Comparison of ENCODE assay signal across 24 cellular contexts in genomic region chr4:125428832-125429231, GRCh38.
"Had no signal": no experiment of that assay in that cellular context is flagged by ENCODE, and none has a peak within 500 bp of the region (broad histone marks: within the 10 kb centered on the region; RNA-seq: fewer than 3 reads in every experiment).

No MANE protein-coding gene starts in this region.

- H3K4me1 ChIP-seq: esophagus muscularis mucosa, gastrocnemius medialis, left lung, lower lobe of right lung had no signal

- DNase-seq: dermis blood vessel endothelial cell; dorsolateral prefrontal cortex; effector CD4-positive, alpha-beta T cell; effector memory CD4-positive, alpha-beta T cell; foreskin fibroblast; foreskin melanocyte; gastrocnemius medialis; glutamatergic neuron; head of caudate nucleus; heart right ventricle; hippocampal formation; left cardiac atrium; left lung; left ventricle myocardium superior; lower lobe of right lung; mesenchymal stem cell; mucosa of descending colon; naive B cell had no signal

- H3K27ac ChIP-seq: coronary artery, dorsolateral prefrontal cortex, esophagus muscularis mucosa, gastrocnemius medialis, heart right ventricle, left lung, lower lobe of right lung had no signal

- H3K4me3 ChIP-seq: coronary artery, dorsolateral prefrontal cortex, esophagus muscularis mucosa, gastrocnemius medialis, heart right ventricle, left lung, lower lobe of right lung, mucosa of descending colon had no signal

- FAIRE-seq: colon, endothelial cell of umbilical vein, islet of Langerhans, keratinocyte had no signal

- H3K27me3 ChIP-seq: dorsolateral prefrontal cortex, esophagus muscularis mucosa, gastrocnemius medialis, heart right ventricle, left lung had no signal

- ATAC-seq: gastrocnemius medialis, heart right ventricle, left cardiac atrium, left lung, left ventricle myocardium superior, lower lobe of right lung, mucosa of descending colon had no signal

- H3K36me3 ChIP-seq: gastrocnemius medialis, left lung, lower lobe of right lung had no signal

- H3K9me3 ChIP-seq: esophagus muscularis mucosa, gastrocnemius medialis, lower lobe of right lung, mucosa of descending colon had no signal
